ENCODE assay signal across 13 cellular contexts in the genomic region with DNA sequence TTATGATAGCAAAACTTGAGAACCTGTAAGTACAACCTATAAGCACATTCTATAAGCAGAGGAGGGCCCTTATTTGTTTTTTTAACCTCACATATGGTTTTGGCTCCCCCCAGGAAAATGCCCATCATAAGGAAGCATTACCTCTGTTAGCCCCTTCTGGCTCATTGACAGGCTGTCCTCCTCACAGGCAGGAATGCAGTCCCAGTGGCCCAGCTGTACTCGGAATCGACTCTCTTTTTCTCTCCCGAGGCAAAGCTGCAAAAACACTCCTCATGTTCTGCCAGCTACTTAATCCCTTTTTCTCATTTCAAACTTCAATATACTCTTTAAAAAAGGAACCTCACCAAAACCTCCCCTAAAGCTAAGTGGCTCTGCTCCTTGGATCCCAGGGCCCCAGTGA. TPM values are rescaled to one million over a fixed set of nuclear protein-coding genes. Genes with fewer than 3 reads are reported as not detected.
DNase-seq lines count a peak whose midpoint lies in the region; TF ChIP-seq lines count a peak whose summit lies in the region.
"Had no signal": no experiment of that assay in that cellular context is flagged by ENCODE, and none has a peak within 500 bp of the region (broad histone marks: within the 10 kb centered on the region; RNA-seq: fewer than 3 reads in every experiment).

No MANE protein-coding gene starts in this region.

- no peak overlapping the region for H3K4me3 ChIP-seq in cardiac muscle cell
- no peak overlapping the region for H3K4me3 ChIP-seq in right atrium auricular region
- H3K4me3 ChIP-seq in smooth muscle cell: no peak overlapping the region

- H4K20me1 ChIP-seq in smooth muscle cell (ENCODE audit: low read depth): no peaks in the 10 kb centered on the region

- H3F3A ChIP-seq in smooth muscle cell (ENCODE audit: low read depth): no peaks in the 10 kb centered on the region

- H3K27ac ChIP-seq in cardiac muscle cell (peak overlapping the region; percentile 73), right atrium auricular region (no peak overlapping the region), smooth muscle cell (ENCODE audit: low read depth) (no peak overlapping the region)
- H3K27ac ChIP-seq: C4-2B had no signal

- TF ChIP-seq CTCF in cardiac muscle cell (IDR thresholded peaks at IDR 0.05; ENCODE audit: low read depth, low read length): no peak
- no peak for TF ChIP-seq CTCF in right atrium auricular region (IDR thresholded peaks at IDR 0.05)
- no peak for TF ChIP-seq CTCF in smooth muscle cell (IDR thresholded peaks at IDR 0.05; ENCODE audit: borderline replicate concordance, insufficient read depth, poor library complexity, severe bottlenecking)

- no peak overlapping the region for H3K9ac ChIP-seq in smooth muscle cell (ENCODE audit: low read depth)

- DNase-seq in cardiac muscle cell (ENCODE audit: low read depth in 1 of 2, low spot score in 1 of 2) (no peak), right atrium auricular region (ENCODE audit: low spot score) (no peak), left kidney (ENCODE audit: low read depth, low spot score) (peak; percentile 9), smooth muscle cell (lab: John Stamatoyannopoulos, UW; ENCODE audit: unreplicated experiment) (no peak), activated T-cell treated with anti-CD3 and anti-CD28 coated beads for 4 hours (no peak)
- DNase-seq in activated CD4-positive, alpha-beta T cell treated with anti-CD3 and anti-CD28 coated beads, Interleukin-2, amount 50 U/mL, for 1 hour: no peak
- DNase-seq: ACHN; Caco-2; CD4-positive, alpha-beta T cell; GOT3; H7; HFFc6 had no signal

- H3K9me3 ChIP-seq in cardiac muscle cell (ENCODE audit: low read depth): no peaks in the 10 kb centered on the region
- no peaks in the 10 kb centered on the region for H3K9me3 ChIP-seq in right atrium auricular region
- H3K9me3 ChIP-seq in smooth muscle cell (replicated peaks; ENCODE audit: low read depth): no peaks in the 10 kb centered on the region
- H3K9me3 ChIP-seq: Caco-2 had no signal

- H3K4me1 ChIP-seq in cardiac muscle cell (ENCODE audit: low read depth): peaks cover 22% of the 10 kb centered on the region
- H3K4me1 ChIP-seq in right atrium auricular region: no peaks in the 10 kb centered on the region
- H3K4me1 ChIP-seq in smooth muscle cell (ENCODE audit: low read depth): peaks cover 5% of the 10 kb centered on the region
- H3K4me1 ChIP-seq: Caco-2 had no signal

- no peak overlapping the region for H2AFZ ChIP-seq in smooth muscle cell (ENCODE audit: low read depth)

- H3K36me3 ChIP-seq in cardiac muscle cell (no peaks in the 10 kb centered on the region), right atrium auricular region (no peaks in the 10 kb centered on the region), smooth muscle cell (ENCODE audit: low read depth) (no peaks in the 10 kb centered on the region)

- no peaks in the 10 kb centered on the region for H3K79me2 ChIP-seq in smooth muscle cell (ENCODE audit: low read depth)

- WGBS in smooth muscle cell (ENCODE audit: low lambda C conversion rate): 59% methylated on average over 3 of the region's 3 CpGs

- H3K27me3 ChIP-seq in cardiac muscle cell (no peaks in the 10 kb centered on the region), right atrium auricular region (no peaks in the 10 kb centered on the region), smooth muscle cell (ENCODE audit: low read depth) (no peaks in the 10 kb centered on the region)

- H3K4me2 ChIP-seq in smooth muscle cell: peak overlapping the region; percentile 33

RNA-seq across cellular contexts. Expression of a gene that starts 57.4 kb away (rescaled TPM):
- 3.0 and 3.8 TPM in 2 replicates for total RNA-seq in cardiac muscle cell
- 7.1 and 8.7 TPM in 2 replicates for polyA plus RNA-seq in cardiac muscle cell
- total RNA-seq in right atrium auricular region: 1 to 10 TPM; 4.2 to 4.8 TPM
- total RNA-seq in smooth muscle cell: 12.1 and 16.9 TPM in 2 replicates
- polyA plus RNA-seq in smooth muscle cell: 6.1 and 7.1 TPM in 2 replicates

RNA-seq across cellular contexts. Expression of a gene that starts 57.5 kb away (rescaled TPM):
- total RNA-seq in cardiac muscle cell: 6.1 and 17.3 TPM in 2 replicates
- 17.3 and 20.3 TPM in 2 replicates for polyA plus RNA-seq in cardiac muscle cell
- total RNA-seq in right atrium auricular region: 10 to 100 TPM in 1 of 2 donors, 1 to 10 TPM in 1; 9.6 to 11.9 TPM
- 32.8 and 49.4 TPM in 2 replicates for total RNA-seq in smooth muscle cell
- polyA plus RNA-seq in smooth muscle cell: 19.8 and 23.1 TPM in 2 replicates
